16 cellular contexts compared by ENCODE assay signal in the genomic region with DNA sequence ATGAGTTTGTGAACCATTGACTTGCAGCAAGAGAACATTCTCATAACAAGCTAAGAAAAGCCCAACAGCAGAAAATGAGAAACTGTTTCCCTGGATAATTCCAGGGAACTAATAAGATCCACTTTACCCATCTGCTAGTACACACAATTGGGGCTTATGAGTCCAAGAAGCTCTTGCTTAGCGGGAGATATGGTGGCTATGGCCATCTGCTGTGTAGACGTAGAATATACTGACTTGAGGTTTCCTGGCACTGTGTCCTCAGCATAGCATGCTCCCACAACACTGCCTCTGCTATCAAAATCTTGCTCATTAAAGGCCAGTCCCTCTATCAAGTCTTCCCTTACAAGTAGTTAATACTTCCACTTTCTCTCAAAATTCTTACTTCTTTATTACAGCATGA. TPM values are rescaled to one million over a fixed set of nuclear protein-coding genes. Genes with fewer than 3 reads are reported as not detected.
DNase-seq lines count a peak whose midpoint lies in the region; ATAC-seq and TF ChIP-seq lines count a peak whose summit lies in the region.
"Had no signal": no experiment of that assay in that cellular context is flagged by ENCODE, and none has a peak within 500 bp of the region (broad histone marks: within the 10 kb centered on the region; RNA-seq: fewer than 3 reads in every experiment).

No MANE protein-coding gene starts in this region.

- ATAC-seq in left cardiac atrium (no peak), HG03460 (IDR thresholded peaks at IDR 0.05; ENCODE audit: unreplicated experiment) (no peak)

- WGBS in prostate gland: 86% methylated on average over 2 of the region's 2 CpGs

- no peaks in the 10 kb centered on the region for H3K36me3 ChIP-seq in left ventricle myocardium inferior
- H3K36me3 ChIP-seq in prostate gland: no peaks in the 10 kb centered on the region

- no peaks in the 10 kb centered on the region for H3K27me3 ChIP-seq in left ventricle myocardium inferior (ENCODE audit: low read depth)
- no peaks in the 10 kb centered on the region for H3K27me3 ChIP-seq in prostate gland (replicated peaks; ENCODE audit: insufficient read depth)

- H3K9me3 ChIP-seq in left ventricle myocardium inferior (replicated peaks) (no peaks in the 10 kb centered on the region), prostate gland (no peaks in the 10 kb centered on the region)

- no peak overlapping the region for H3K4me3 ChIP-seq in left ventricle myocardium inferior
- H3K4me3 ChIP-seq in prostate gland: no peak overlapping the region

- no peak for TF ChIP-seq CTCF in left ventricle myocardium inferior (IDR thresholded peaks at IDR 0.05; ENCODE audit: borderline replicate concordance)
- no peak for TF ChIP-seq CTCF in prostate gland (IDR thresholded peaks at IDR 0.05)

- TF ChIP-seq POLR2A in prostate gland (IDR thresholded peaks at IDR 0.05): no peak

- intact Hi-C loops in left ventricle myocardium inferior (cut with micrococcal nuclease) (no loop called here), left cardiac atrium (cut with DNase I) (no loop called here), prostate gland (cut with DNase I) (no loop called here)

- H3K27ac ChIP-seq in left ventricle myocardium inferior (replicated peaks) (peak overlapping the region; percentile 74), substantia nigra (ENCODE audit: low read depth, low read length, poor library complexity, severe bottlenecking) (no peak overlapping the region), prostate gland (no peak overlapping the region)

- DNase-seq in left ventricle myocardium inferior: no peak
- DNase-seq in left cardiac atrium: no peak
- peak; percentile 22 for DNase-seq in NCI-H1694 (lab: John Stamatoyannopoulos, UW)
- DNase-seq in NCI-H82 (lab: John Stamatoyannopoulos, UW): peak; percentile 97
- no peak for DNase-seq in substantia nigra (lab: John Stamatoyannopoulos, UW)
- DNase-seq in prostate gland (ENCODE audit: low spot score): no peak
- DNase-seq: C1 segment of cervical spinal cord; Calu3; CD4-positive, alpha-beta T cell; DND-41; GDM1; HCEC 1CT; HFFc6 had no signal

- peaks cover 16% of the 10 kb centered on the region for H3K4me1 ChIP-seq in left ventricle myocardium inferior
- H3K4me1 ChIP-seq in prostate gland (replicated peaks): no peaks in the 10 kb centered on the region

RNA-seq across cellular contexts. Expression of a gene that starts 6.8 kb away (rescaled TPM):
- total RNA-seq in left ventricle myocardium inferior (9.3 TPM), left cardiac atrium (1 to 10 TPM; 2.4 to 5.3 TPM), prostate gland (1 to 10 TPM in 1 of 2 donors, under 1 TPM in 1; 0.14 to 1.4 TPM)
- total RNA-seq: B cell; Calu3; CD4-positive, alpha-beta T cell; H4; HFFc6 had no signal

Comparison
In these comparisons a context has a peak if more than half of its experiments do, and no peak if none do; other contexts are left out.
1. DNase-seq: peak in NCI-H1694 (single experiment) and NCI-H82 (single experiment); none in left ventricle myocardium inferior (single experiment), left cardiac atrium (single experiment), substantia nigra (0 of 49) and prostate gland (single experiment).